Comparison of ENCODE assay signal across 14 cellular contexts in the genomic region with DNA sequence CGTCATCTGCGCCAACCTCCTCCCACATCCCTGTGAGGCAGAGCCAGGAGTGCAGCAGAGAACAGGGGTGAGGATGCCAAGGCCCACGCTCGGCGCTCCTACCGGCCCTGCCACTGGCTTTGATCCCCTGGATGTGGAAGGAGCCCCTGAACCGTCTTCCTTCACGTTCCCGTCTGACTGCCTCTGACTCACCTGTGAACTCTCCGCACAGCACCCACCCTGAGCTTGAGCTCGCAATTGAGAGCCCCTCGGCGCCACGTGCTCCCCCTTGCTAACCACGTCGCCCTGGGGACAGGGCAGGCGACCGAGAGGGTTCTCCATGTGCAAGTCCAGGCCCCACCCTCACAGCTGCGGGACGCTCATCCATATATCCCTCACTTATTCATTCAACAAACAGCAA.
DNase-seq lines count a peak whose midpoint lies in the region; ATAC-seq and TF ChIP-seq lines count a peak whose summit lies in the region.
"Had no signal": no experiment of that assay in that cellular context is flagged by ENCODE, and none has a peak within 500 bp of the region (broad histone marks: within the 10 kb centered on the region; RNA-seq: fewer than 3 reads in every experiment).

No MANE protein-coding gene starts in this region.

- H3K4me3 Mint-ChIP-seq in chondrocyte (ENCODE audit: unreplicated experiment): no peak overlapping the region
- H3K4me3 Mint-ChIP-seq: B cell; CD8-positive, alpha-beta T cell; GM23338; H9 had no signal

- TF ChIP-seq CTCF in chondrocyte (IDR thresholded peaks at IDR 0.05) (no peak), lower lobe of right lung (IDR thresholded peaks at IDR 0.05) (no peak), spleen (IDR thresholded peaks at IDR 0.05 in 8 of 11, conservative IDR thresholded peaks at IDR 0.05 in 3 of 11) (no peak), OCI-LY7 (conservative IDR thresholded peaks at IDR 0.05; ENCODE audit: low read length) (no peak)

- H3K27ac ChIP-seq in lower lobe of right lung (no peak overlapping the region), spleen (no peak overlapping the region), OCI-LY7 (ENCODE audit: low read depth, low read length, poor library complexity, severe bottlenecking) (no peak overlapping the region)
- H3K27ac ChIP-seq: BLaER1 treated with 17β-estradiol and CSF1 and Interleukin-3, amounts not matched to agents 10 nM and 100 nM had no signal

- TF ChIP-seq POLR2A in spleen (IDR thresholded peaks at IDR 0.05): no peak

- H3K4me3 ChIP-seq in H7 (ENCODE audit: insufficient read depth, low read depth, low read length): no peak overlapping the region
- no peak overlapping the region for H3K4me3 ChIP-seq in lower lobe of right lung
- H3K4me3 ChIP-seq in spleen: no peak overlapping the region
- no peak overlapping the region for H3K4me3 ChIP-seq in OCI-LY7 (ENCODE audit: low read depth, low read length, poor library complexity, severe bottlenecking)
- H3K4me3 ChIP-seq: BLaER1 treated with 17β-estradiol and CSF1 and Interleukin-3, amounts not matched to agents 10 nM and 100 nM; GM23338 had no signal

- CTCF ChIA-PET in OCI-LY7 (lab: Charles Lee; ENCODE audit: unreplicated experiment): no interaction called here

- DNase-seq in H7 (peak; percentile 36), chondrocyte (ENCODE audit: low spot score) (peak; percentile 83), lower lobe of right lung (peak; percentile 43), spleen (peak; percentile 69), OCI-LY7 (ENCODE audit: low spot score) (no peak), GM19238 (ENCODE audit: insufficient read length, low spot score) (no peak)
- DNase-seq: Calu3; CD8-positive, alpha-beta T cell; DMS79 treated with DMSO at 0.1 percent for 48 hours; GF-D8; H9 had no signal

- H3K27me3 ChIP-seq in H7 (ENCODE audit: control insufficient read depth, insufficient read depth, low read length): no peaks in the 10 kb centered on the region
- H3K27me3 ChIP-seq in lower lobe of right lung (ENCODE audit: low read depth): peaks cover 30% of the 10 kb centered on the region
- peaks cover 0 to 60% (median 0%) of the 10 kb centered on the region in 7 donors for H3K27me3 ChIP-seq in spleen (replicated peaks in 1 of 7)

- no peak overlapping the region for H3K4me2 ChIP-seq in OCI-LY7 (ENCODE audit: low read length)
- H3K4me2 ChIP-seq: BLaER1 treated with 17β-estradiol and CSF1 and Interleukin-3, amounts not matched to agents 10 nM and 100 nM; GM23338 had no signal

- no peaks in the 10 kb centered on the region for H3K4me1 ChIP-seq in lower lobe of right lung
- H3K4me1 ChIP-seq in spleen: no peaks in the 10 kb centered on the region
- no peaks in the 10 kb centered on the region for H3K4me1 ChIP-seq in OCI-LY7 (ENCODE audit: insufficient read depth, low read length, poor library complexity, severe bottlenecking)

- 86 to 93% (median 91%) methylated on average over 20 of the region's 20 CpGs for WGBS in spleen, 5 donors

- no peaks in the 10 kb centered on the region for H3K9me2 ChIP-seq in OCI-LY7 (ENCODE audit: insufficient read depth, low read length)

- H3K9me3 Mint-ChIP-seq in chondrocyte (ENCODE audit: low read depth): peaks cover 8% of the 10 kb centered on the region
- H3K9me3 Mint-ChIP-seq: CD8-positive, alpha-beta T cell; GM23338 had no signal

- H3K27me3 Mint-ChIP-seq in chondrocyte (ENCODE audit: low read depth): no peaks in the 10 kb centered on the region

- BruUV-seq in OCI-LY7 (replicated peaks; lab: Mats Ljungman, UMichigan): no TSS peak

- H4K20me1 ChIP-seq in OCI-LY7 (ENCODE audit: insufficient read depth, low read length): no peaks in the 10 kb centered on the region

- H3K9me3 ChIP-seq in lower lobe of right lung (no peaks in the 10 kb centered on the region), spleen (no peaks in the 10 kb centered on the region), OCI-LY7 (ENCODE audit: low read length) (no peaks in the 10 kb centered on the region)
- H3K9me3 ChIP-seq: BLaER1 treated with 17β-estradiol and CSF1 and Interleukin-3, amounts not matched to agents 10 nM and 100 nM had no signal

- ATAC-seq in lower lobe of right lung: no peak
- ATAC-seq: CD8-positive, alpha-beta T cell; GM23338 had no signal

- POLR2A ChIA-PET in OCI-LY7 (lab: Charles Lee): no interaction called here

- H2AFZ ChIP-seq in OCI-LY7 (ENCODE audit: low read length): no peak overlapping the region
- H2AFZ ChIP-seq: GM23338 had no signal

- H3K36me3 ChIP-seq in H7 (replicated peaks; ENCODE audit: control insufficient read depth, insufficient read depth, low read length) (no peaks in the 10 kb centered on the region), lower lobe of right lung (no peaks in the 10 kb centered on the region), spleen (no peaks in the 10 kb centered on the region), OCI-LY7 (ENCODE audit: insufficient read depth, low read length) (no peaks in the 10 kb centered on the region)
- H3K36me3 ChIP-seq: BLaER1 treated with 17β-estradiol and CSF1 and Interleukin-3, amounts not matched to agents 10 nM and 100 nM had no signal

- H3K36me3 Mint-ChIP-seq in chondrocyte (ENCODE audit: low read depth): no peaks in the 10 kb centered on the region
- H3K36me3 Mint-ChIP-seq: CD8-positive, alpha-beta T cell had no signal

- no peak overlapping the region for H3K27ac Mint-ChIP-seq in chondrocyte (ENCODE audit: unreplicated experiment)
- H3K27ac Mint-ChIP-seq: B cell; CD8-positive, alpha-beta T cell; GM23338 had no signal

- no peaks in the 10 kb centered on the region for H3K4me1 Mint-ChIP-seq in chondrocyte (ENCODE audit: low read depth)
- H3K4me1 Mint-ChIP-seq: B cell had no signal

- H3K79me2 ChIP-seq in OCI-LY7 (ENCODE audit: insufficient read depth, low read depth, low read length): no peaks in the 10 kb centered on the region

- intact Hi-C loops in lower lobe of right lung (cut with DNase I): no loop called here
- intact Hi-C loops in spleen (cut with DNase I; ENCODE audit: low total_unique reads): no loop called here
- intact Hi-C loops in OCI-LY7 (cut with micrococcal nuclease; ENCODE audit: unreplicated experiment): no loop called here

Comparison
In these comparisons a context has a peak if more than half of its experiments do, and no peak if none do; other contexts are left out.
1. DNase-seq: peak in H7 (single experiment), chondrocyte (single experiment), lower lobe of right lung (single experiment) and spleen (single experiment); none in OCI-LY7 (single experiment) and GM19238 (single experiment).